ENCODE assay signal across 8 cellular contexts in the genomic region with DNA sequence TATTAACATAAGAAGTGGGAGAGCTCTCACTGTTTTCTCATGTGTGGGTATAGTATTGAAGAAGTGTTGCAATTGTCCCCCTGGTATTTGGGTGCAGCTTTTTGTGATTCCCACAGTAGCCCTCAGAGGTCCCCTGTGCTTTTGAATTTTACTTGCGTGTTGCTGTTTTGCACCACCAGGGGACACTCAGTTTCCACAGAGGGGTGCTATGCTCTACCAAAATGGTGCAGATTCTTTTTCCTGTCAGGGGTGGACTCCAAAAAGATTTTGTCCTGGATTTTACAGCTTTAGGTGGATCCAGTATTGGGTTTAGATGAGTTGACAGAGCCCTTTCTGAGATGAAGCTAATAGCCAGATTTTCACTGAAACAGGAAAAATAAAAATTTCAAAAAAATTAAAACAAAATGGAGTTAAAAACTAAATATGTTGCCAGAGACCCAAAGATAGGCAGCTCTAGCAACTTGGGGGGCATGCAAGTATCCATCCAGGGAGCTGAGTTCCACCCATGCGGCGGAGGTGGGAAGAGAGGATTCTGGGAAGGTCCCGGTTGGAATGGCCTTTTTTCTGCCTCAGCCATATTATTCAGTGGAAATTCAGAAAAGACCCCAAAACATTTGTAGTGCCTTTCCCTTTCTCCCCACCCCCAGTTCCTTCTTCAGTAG. TPM values are rescaled to one million over a fixed set of nuclear protein-coding genes. Genes with fewer than 3 reads are reported as not detected.
A peak's percentile ranks its signal among the peaks of the same experiment; 100 is the strongest.
DNase-seq lines count a peak whose midpoint lies in the region; ATAC-seq, FAIRE-seq and TF ChIP-seq lines count a peak whose summit lies in the region.

No MANE protein-coding gene starts in this region.

- H3K4me3 Mint-ChIP-seq in nephron progenitor cell: no peak overlapping the region

- H3K27ac Mint-ChIP-seq in nephron progenitor cell: no peak overlapping the region

- peak overlapping the region; percentile 23 for H3K4me2 ChIP-seq in SK-N-SH

- H3K36me3 ChIP-seq in SK-N-SH (replicated peaks in 1 of 2; ENCODE audit: control insufficient read depth in 1 of 2, insufficient read depth in 2 of 2, low read length in 1 of 2): peaks cover 3 to 17% of the 10 kb centered on the region in 2 experiments

- no peak for ATAC-seq in HG03571 (IDR thresholded peaks at IDR 0.05; ENCODE audit: unreplicated experiment)

- 97% methylated on average over 3 of the region's 4 CpGs for WGBS in SK-N-SH (ENCODE audit: low lambda C conversion rate)

- H3K27ac ChIP-seq in SK-N-SH (ENCODE audit: low read depth in 2 of 2, low read length in 1 of 2): peak overlapping the region; percentile 70 to 73; a peak in 3 of 4 replicates

- H3K4me1 ChIP-seq in SK-N-SH (ENCODE audit: control insufficient read depth in 1 of 2, insufficient read depth in 2 of 2, low read depth in 1 of 2, low read length in 1 of 2): peaks cover 6 to 11% of the 10 kb centered on the region in 2 experiments; a peak in 3 of 4 replicates

- no peaks in the 10 kb centered on the region for H3K9me2 ChIP-seq in SK-N-SH

- H3K4me3 ChIP-seq in HFF-Myc (replicated peaks; ENCODE audit: low read depth, low read length) (no peak overlapping the region), SK-N-SH (ENCODE audit: low read depth in 2 of 2, low read length in 1 of 2) (peak overlapping the region in 1 of 2 experiments; percentile 18; a peak in 1 of 4 replicates)

- H2AFZ ChIP-seq in SK-N-SH (ENCODE audit: low read depth): no peak overlapping the region

- no peaks in the 10 kb centered on the region for H3K27me3 Mint-ChIP-seq in nephron progenitor cell (ENCODE audit: low read depth, poor library complexity)

- H3K27me3 ChIP-seq in SK-N-SH (ENCODE audit: insufficient read depth): no peaks in the 10 kb centered on the region

- POLR2A ChIA-PET in SK-N-SH (lab: Yijun Ruan, JAX): no interaction called here

- H3K4me1 Mint-ChIP-seq in nephron progenitor cell: peaks cover 19% of the 10 kb centered on the region

- no peak for TF ChIP-seq POLR2A in GM12892 (IDR thresholded peaks at IDR 0.05; ENCODE audit: low read depth, low read length)

- FAIRE-seq in GM12892 (lab: Jason Lieb, UNC): no peak

- peaks cover 14% of the 10 kb centered on the region for H3F3A ChIP-seq in SK-N-SH (replicated peaks; ENCODE audit: insufficient read depth)

- no peak for TF ChIP-seq EP300 in SK-N-SH (IDR thresholded peaks at IDR 0.05; ENCODE audit: borderline replicate concordance in 1 of 2, low read depth in 1 of 2, low read length in 1 of 2)

- H3K9me3 ChIP-seq in SK-N-SH: no peaks in the 10 kb centered on the region

- H3K9me3 Mint-ChIP-seq in nephron progenitor cell: no peaks in the 10 kb centered on the region

- no peaks in the 10 kb centered on the region for H3K36me3 Mint-ChIP-seq in nephron progenitor cell (ENCODE audit: low read depth)

- CTCF ChIA-PET in SK-N-SH (lab: Yijun Ruan, JAX): interaction anchor here (0.6 to 8.4 kb wide), 33 partner anchors 9 to 473 kb away, joined by 3 to 270 read pairs (median 4); partner anchors contain the start of genes IFT43 and TGFB3

- peak; percentile 84 for TF ChIP-seq RAD21 in SK-N-SH (IDR thresholded peaks at IDR 0.05; ENCODE audit: low read length)

- DNase-seq in DMS114 treated with DMSO at 0.1 percent for 48 hours (lab: John Stamatoyannopoulos, UW; ENCODE audit: unreplicated experiment) (peak; percentile 3), HFF-Myc (ENCODE audit: extremely low read depth, low read depth) (no peak), SK-N-SH (peak; percentile 34), fibroblast of gingiva (ENCODE audit: low read depth) (peak; percentile 55), nephron progenitor cell (peak; percentile 25), epidermal melanocyte (ENCODE audit: insufficient read length, low spot score) (no peak), GM12892 (ENCODE audit: insufficient read length) (no peak)

- H3K9ac ChIP-seq in SK-N-SH: peak overlapping the region; percentile 0; the same call in 1 of the 2 replicates

- H3K79me2 ChIP-seq in SK-N-SH (ENCODE audit: insufficient read depth): no peaks in the 10 kb centered on the region

- TF ChIP-seq CTCF in HFF-Myc (IDR thresholded peaks at IDR 0.05; ENCODE audit: low read depth, low read length, missing control alignments) (peak; percentile 86), SK-N-SH (IDR thresholded peaks at IDR 0.05) (peak; percentile 97), nephron progenitor cell (IDR thresholded peaks at IDR 0.05) (peak; percentile 61)

- no peaks in the 10 kb centered on the region for H4K20me1 ChIP-seq in SK-N-SH (ENCODE audit: insufficient read depth)

TF ChIP-seq in SK-N-SH, 30 proteins besides CTCF, POLR2A, EP300 and RAD21:
- TF ChIP-seq NRF1 (IDR thresholded peaks at IDR 0.05; ENCODE audit: low read depth, low read length) (0 out of 2 replicates have a peak, but pooled peaks have one; percentile 1), MXI1 (IDR thresholded peaks at IDR 0.05; ENCODE audit: low read depth, low read length) (no peak), USF2 (IDR thresholded peaks at IDR 0.05; ENCODE audit: borderline replicate concordance, low read depth, low read length) (no peak), ELF1 (IDR thresholded peaks at IDR 0.05) (no peak), EZH2phosphoT487 (IDR thresholded peaks at IDR 0.05; ENCODE audit: borderline replicate concordance, low read depth) (no peak), FOXM1 (IDR thresholded peaks at IDR 0.05; ENCODE audit: low read depth) (no peak), RCOR1 (IDR thresholded peaks at IDR 0.05; ENCODE audit: low read length) (no peak), YY1 (IDR thresholded peaks at IDR 0.05; ENCODE audit: low read depth) (0 out of 2 replicates have a peak, but pooled peaks have one; percentile 22), MAX (IDR thresholded peaks at IDR 0.05; ENCODE audit: low read depth) (peak; percentile 5; the same call in 1 of the 2 replicates), FOXJ3 (CRISPR knock-in tag; IDR thresholded peaks at IDR 0.05) (no peak), JUND (IDR thresholded peaks at IDR 0.05) (no peak), REST (IDR thresholded peaks at IDR 0.05; ENCODE audit: low read depth, low read length) (no peak), SMC3 (IDR thresholded peaks at IDR 0.05; ENCODE audit: low read depth, low read length) (peak; percentile 94)
- TF ChIP-seq, protein P1, sequence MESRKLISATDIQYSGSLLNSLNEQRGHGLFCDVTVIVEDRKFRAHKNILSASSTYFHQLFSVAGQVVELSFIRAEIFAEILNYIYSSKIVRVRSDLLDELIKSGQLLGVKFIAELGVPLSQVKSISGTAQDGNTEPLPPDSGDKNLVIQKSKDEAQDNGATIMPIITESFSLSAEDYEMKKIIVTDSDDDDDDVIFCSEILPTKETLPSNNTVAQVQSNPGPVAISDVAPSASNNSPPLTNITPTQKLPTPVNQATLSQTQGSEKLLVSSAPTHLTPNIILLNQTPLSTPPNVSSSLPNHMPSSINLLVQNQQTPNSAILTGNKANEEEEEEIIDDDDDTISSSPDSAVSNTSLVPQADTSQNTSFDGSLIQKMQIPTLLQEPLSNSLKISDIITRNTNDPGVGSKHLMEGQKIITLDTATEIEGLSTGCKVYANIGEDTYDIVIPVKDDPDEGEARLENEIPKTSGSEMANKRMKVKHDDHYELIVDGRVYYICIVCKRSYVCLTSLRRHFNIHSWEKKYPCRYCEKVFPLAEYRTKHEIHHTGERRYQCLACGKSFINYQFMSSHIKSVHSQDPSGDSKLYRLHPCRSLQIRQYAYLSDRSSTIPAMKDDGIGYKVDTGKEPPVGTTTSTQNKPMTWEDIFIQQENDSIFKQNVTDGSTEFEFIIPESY (IDR thresholded peaks at IDR 0.05; ENCODE audit: borderline replicate concordance, low read depth): no peak
TF ChIP-seq in SK-N-SH: peak in this region for 4.

RNA-seq across cellular contexts. Expression of gene TTLL5, which starts 50.2 kb away (rescaled TPM):
- 9.6 and 11.7 TPM in 2 replicates for polyA plus RNA-seq in SK-N-SH (2012; rRNA removed)
- polyA plus RNA-seq in SK-N-SH (2012; cell fraction: cytosol; rRNA removed): 9.0 and 9.2 TPM in 2 replicates
- 14.5 and 18.5 TPM in 2 replicates for polyA plus RNA-seq in SK-N-SH (2012; cell fraction: nucleus; rRNA removed)
- 14.2 TPM for polyA plus RNA-seq in GM12892 (2012; ENCODE audit: missing spikeins)

RNA-seq across cellular contexts. Expression of gene ERG28, which starts 50.6 kb away (rescaled TPM):
- polyA plus RNA-seq in SK-N-SH (2012; rRNA removed): 14.8 and 17.0 TPM in 2 replicates
- 16.7 and 16.9 TPM in 2 replicates for polyA plus RNA-seq in SK-N-SH (2012; cell fraction: cytosol; rRNA removed)
- 3.1 and 3.9 TPM in 2 replicates for polyA plus RNA-seq in SK-N-SH (2012; cell fraction: nucleus; rRNA removed)
- 24.3 TPM for polyA plus RNA-seq in GM12892 (2012; ENCODE audit: missing spikeins)

Comparison
In these comparisons a context has a peak if more than half of its experiments do, and no peak if none do; other contexts are left out.
1. DNase-seq: peak in DMS114 treated with DMSO at 0.1 percent for 48 hours (single experiment), SK-N-SH (single experiment), fibroblast of gingiva (single experiment) and nephron progenitor cell (single experiment); none in HFF-Myc (single experiment), epidermal melanocyte (single experiment) and GM12892 (single experiment).
2. Peak in every context shown above with its lines, with median percentiles within 50 percentile points of each other: CTCF ChIP-seq.